Comparison of ENCODE assay signal across 10 cellular contexts in the genomic region with DNA sequence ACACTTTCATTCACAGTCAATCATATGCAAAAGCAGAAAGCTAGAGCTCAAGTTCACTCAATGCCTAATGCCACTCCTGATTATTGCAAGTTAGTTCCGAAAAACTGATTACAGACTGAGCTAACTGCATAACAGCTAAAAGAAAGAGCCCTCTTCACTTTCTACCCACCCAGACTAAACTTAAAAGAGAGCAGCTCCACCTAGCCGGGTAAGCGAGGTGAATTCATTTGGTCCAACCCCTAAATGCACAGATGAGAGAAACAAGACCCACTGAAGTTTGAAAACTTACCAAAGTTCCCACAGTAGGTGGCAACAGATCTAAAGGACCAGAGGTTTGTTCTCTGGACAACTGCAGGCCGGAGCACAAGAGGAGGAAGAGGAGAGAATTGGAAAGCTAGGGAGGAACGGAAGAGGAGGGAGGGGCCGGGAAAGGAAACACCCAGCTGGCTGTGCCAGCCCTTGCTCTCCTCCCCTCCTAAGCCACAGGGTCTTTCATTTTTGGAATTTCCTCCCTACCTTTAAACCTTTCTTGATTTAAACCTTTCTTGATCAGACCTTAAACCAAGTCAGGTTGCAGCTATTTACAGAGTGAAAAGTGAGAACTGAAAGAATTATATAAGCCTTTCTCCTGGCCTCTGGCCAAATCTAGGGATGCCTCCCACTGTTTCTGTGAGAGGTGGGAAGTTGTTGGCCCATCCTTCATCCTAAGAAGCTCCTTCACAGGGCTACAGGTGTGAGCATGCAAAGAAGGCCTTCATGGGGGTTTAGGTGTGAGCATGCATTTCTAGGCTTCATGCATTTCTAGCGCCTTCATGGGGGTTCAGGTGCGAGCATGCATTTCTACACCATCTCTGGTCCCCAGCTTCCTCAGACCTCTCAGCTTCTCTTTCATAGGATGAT.
DNase-seq lines count a peak whose midpoint lies in the region; ATAC-seq lines count a peak whose summit lies in the region.
"Had no signal": no experiment of that assay in that cellular context is flagged by ENCODE, and none has a peak within 500 bp of the region (broad histone marks: within the 10 kb centered on the region; RNA-seq: fewer than 3 reads in every experiment).

No MANE protein-coding gene starts in this region.

- H3K27ac ChIP-seq in mesenchymal stem cell (ENCODE audit: low read length, poor library complexity, severe bottlenecking): no peak overlapping the region

- H3K9me3 ChIP-seq in mesenchymal stem cell (ENCODE audit: control insufficient read depth, low read length): no peaks in the 10 kb centered on the region

- no peak overlapping the region for H2BK5ac ChIP-seq in mesenchymal stem cell (ENCODE audit: low read depth, low read length, poor library complexity, severe bottlenecking)

- no peak overlapping the region for H2AFZ ChIP-seq in mesenchymal stem cell (ENCODE audit: low read depth, low read length)

- no peaks in the 10 kb centered on the region for H3K36me3 ChIP-seq in mesenchymal stem cell (ENCODE audit: control insufficient read depth in 1 of 2, insufficient read depth in 2 of 2, low read depth in 1 of 2, low read length in 2 of 2)

- peak overlapping the region; percentile 54 for H2AK5ac ChIP-seq in mesenchymal stem cell (ENCODE audit: low read length, severe bottlenecking)

- H3K4me2 ChIP-seq in mesenchymal stem cell (ENCODE audit: low read length, poor library complexity, severe bottlenecking): peak overlapping the region; percentile 29

- peak overlapping the region in 1 of 2 experiments; percentile 19 for H3K4ac ChIP-seq in mesenchymal stem cell (ENCODE audit: low read depth in 1 of 2, low read length in 2 of 2)

- H4K8ac ChIP-seq in mesenchymal stem cell (ENCODE audit: low read length): no peak overlapping the region

- ATAC-seq in GM19035 (IDR thresholded peaks at IDR 0.05; ENCODE audit: unreplicated experiment) (no peak), GM21737 (IDR thresholded peaks at IDR 0.05; ENCODE audit: unreplicated experiment) (no peak)

- peaks cover 14% of the 10 kb centered on the region for H3K4me1 ChIP-seq in mesenchymal stem cell (ENCODE audit: control insufficient read depth, insufficient read depth, low read depth, low read length)

- DNase-seq in A172 (ENCODE audit: low spot score) (peak; percentile 16), KBM-7 (peak; percentile 60), dermis blood vessel endothelial cell (peak; percentile 53), mesenchymal stem cell (no peak), SW 1271 (lab: John Stamatoyannopoulos, UW) (no peak), SK-N-DZ (ENCODE audit: low spot score) (no peak)
- DNase-seq: DMS79 treated with DMSO at 0.1 percent for 48 hours, NCI-H2227 treated with DMSO at 0.1 percent for 48 hours had no signal

- no peak overlapping the region for H2BK12ac ChIP-seq in mesenchymal stem cell (ENCODE audit: low read length in 2 of 2)

- 32% methylated on average over 4 of the region's 8 CpGs for WGBS in mesenchymal stem cell

- H3K27me3 ChIP-seq in mesenchymal stem cell (ENCODE audit: control insufficient read depth in 1 of 2, insufficient read depth in 1 of 2, low read length in 2 of 2): no peaks in the 10 kb centered on the region

- no peak overlapping the region for H4K91ac ChIP-seq in mesenchymal stem cell (ENCODE audit: low read length)

- no peak overlapping the region for H3K9ac ChIP-seq in mesenchymal stem cell (ENCODE audit: low read length)

- in situ Hi-C loops in KBM-7 (cut with MboI; ENCODE audit: low pct_unique_long_range_greater_than_20kb, low sequenced_read_pairs): no loop called here

- H2BK15ac ChIP-seq in mesenchymal stem cell (ENCODE audit: low read depth, poor library complexity, severe bottlenecking): no peak overlapping the region

- H3K23ac ChIP-seq in mesenchymal stem cell (ENCODE audit: low read length in 2 of 2): no peak overlapping the region

- H3K79me1 ChIP-seq in mesenchymal stem cell (replicated peaks; ENCODE audit: low read length, poor library complexity, severe bottlenecking): peaks cover 21% of the 10 kb centered on the region

- peak overlapping the region in 1 of 2 experiments; percentile 4 for H3K18ac ChIP-seq in mesenchymal stem cell (ENCODE audit: low read depth in 1 of 2, low read length in 2 of 2)

- no peak overlapping the region for H2BK120ac ChIP-seq in mesenchymal stem cell (ENCODE audit: low read depth, low read length)

- H3K14ac ChIP-seq in mesenchymal stem cell (ENCODE audit: low read length in 2 of 2): no peak overlapping the region

- no peak overlapping the region for H3K4me3 ChIP-seq in mesenchymal stem cell (ENCODE audit: insufficient read depth in 1 of 2, low read depth in 1 of 2, low read length in 2 of 2)

Comparison
In these comparisons a context has a peak if more than half of its experiments do, and no peak if none do; other contexts are left out.
1. DNase-seq: peak in A172 (single experiment), KBM-7 (single experiment) and dermis blood vessel endothelial cell (single experiment); none in mesenchymal stem cell (single experiment), SW 1271 (0 of 2) and SK-N-DZ (single experiment).